In genomic region chr17:80992077-80992947, GRCh38 we compare ENCODE assay signal across 8 cellular contexts. TPM values are rescaled to one million over a fixed set of nuclear protein-coding genes. Genes with fewer than 3 reads are reported as not detected.
DNase-seq lines count a peak whose midpoint lies in the region; ATAC-seq, FAIRE-seq and TF ChIP-seq lines count a peak whose summit lies in the region.

No MANE protein-coding gene starts in this region.

- TF ChIP-seq CTCF in fibroblast of mammary gland (conservative IDR thresholded peaks at IDR 0.05; ENCODE audit: control insufficient read depth, insufficient read depth, low read depth, low read length), result no peak
- no peak for TF ChIP-seq CTCF in pancreas (IDR thresholded peaks at IDR 0.05)

- intact Hi-C loops in pancreas (cut with DNase I), result no loop called here

- CTCF ChIA-PET in T-cell (lab: Charles Lee), result interaction anchor here in 1 of 2 donors (0.7 kb wide), 1 partner anchor 763 kb away, joined by 4 read pairs; no protein-coding TSS in a partner anchor

- WGBS in pancreas, 2 donors, result 2 to 3% methylated on average over 43 to 90 of the region's 90 CpGs

- H3K4me1 ChIP-seq in ACC112 (ENCODE audit: control insufficient read depth, insufficient read depth, low read length, unreplicated experiment), result peaks cover 11% of the 10 kb centered on the region
- H3K4me1 ChIP-seq in pancreas, result peaks cover 0 to 15% (median 8%) of the 10 kb centered on the region in 3 donors

- H3K4me3 ChIP-seq in ACC112 (ENCODE audit: low read depth, low read length) (peak overlapping the region; percentile 97), fibroblast of mammary gland (ENCODE audit: control insufficient read depth, low read depth, low read length) (peak overlapping the region; percentile 62), pancreas (peak overlapping the region; percentile 93 to 99 (median 98))

- peaks cover 9% of the 10 kb centered on the region for H3K79me2 ChIP-seq in ACC112 (ENCODE audit: control insufficient read depth, insufficient read depth, low read length, unreplicated experiment)

- no peaks in the 10 kb centered on the region for H3K36me3 ChIP-seq in ACC112 (ENCODE audit: insufficient read depth, low read length)
- peaks cover under 1 to 22% (median 5%) of the 10 kb centered on the region in 3 donors for H3K36me3 ChIP-seq in pancreas

- peak; percentile 68 for DNase-seq in GM19239 (ENCODE audit: insufficient read length, low spot score)
- DNase-seq in T-cell, result no peak
- DNase-seq in fibroblast of mammary gland (ENCODE audit: low read depth), result no peak
- DNase-seq in pancreas, result peak in 3 of 6 donors; percentile 54 to 83 (median 67)
- DNase-seq in NCI-H1930 (lab: John Stamatoyannopoulos, UW), result no peak
- no peak for DNase-seq in EL
- DNase-seq in NK-92 treated with Interleukin-12 subunit alpha and Interleukin-12 subunit beta, amount 100 ng/mL, for 24 hours (lab: John Stamatoyannopoulos, UW), result no peak

- peaks cover 11% of the 10 kb centered on the region for H3K36me3 Mint-ChIP-seq in T-cell

- H3K27ac ChIP-seq in ACC112 (ENCODE audit: low read depth, low read length) (no peak overlapping the region), pancreas (peak overlapping the region in 1 of 4 donors; percentile 22)

- peaks cover 21 to 35% (median 21%) of the 10 kb centered on the region in 3 donors for H3K4me1 Mint-ChIP-seq in T-cell

- H3K9me3 ChIP-seq in pancreas, result no peaks in the 10 kb centered on the region

- peak overlapping the region; percentile 91 for H2AFZ ChIP-seq in ACC112 (ENCODE audit: low read length, unreplicated experiment)

- POLR2A ChIA-PET in T-cell (lab: Charles Lee), result no interaction called here

- H3K27me3 ChIP-seq in ACC112 (ENCODE audit: insufficient read depth, low read length) (no peaks in the 10 kb centered on the region), pancreas (no peaks in the 10 kb centered on the region)

- no peaks in the 10 kb centered on the region for H3K27me3 Mint-ChIP-seq in T-cell

- no peaks in the 10 kb centered on the region for H3K9me3 Mint-ChIP-seq in T-cell

- FAIRE-seq in GM19239 (lab: Jason Lieb, UNC) (no peak), pancreas (lab: Jason Lieb, UNC) (no peak)

- peak; percentile 16 to 47 (median 36) for ATAC-seq in T-cell (replicated peaks in 1 of 4)
- peak in 3 of 4 donors; percentile 7 to 41 (median 25) for ATAC-seq in pancreas

- peak overlapping the region; percentile 49 to 73 for H3K27ac Mint-ChIP-seq in T-cell

- peak overlapping the region; percentile 73 to 77 (median 77) for H3K4me3 Mint-ChIP-seq in T-cell

RNA-seq across cellular contexts. Expression of gene CHMP6, which starts 0.7 kb away (rescaled TPM):
- total RNA-seq in T-cell, result 10 to 100 TPM; 25.0 to 48.9 (median 43.2) TPM
- 10 to 100 TPM in 4 of 6 donors, 1 to 10 TPM in 2; 9.5 to 15.1 (median 12.4) TPM for total RNA-seq in pancreas
- 10 to 100 TPM; 22.4 to 30.8 TPM for polyA plus RNA-seq in pancreas

RNA-seq across cellular contexts. Expression of gene BAIAP2, which starts 42.6 kb away (rescaled TPM):
- 10 to 100 TPM in 3 of 5 donors, 1 to 10 TPM in 2; 6.3 to 12.0 (median 10.1) TPM for total RNA-seq in T-cell
- total RNA-seq in pancreas, result 10 to 100 TPM in 3 of 6 donors, 1 to 10 TPM in 3; 4.7 to 13.2 (median 8.6) TPM
- polyA plus RNA-seq in pancreas, result 10 to 100 TPM; 11.6 to 16.4 TPM
